19 cellular contexts compared by ENCODE assay signal in the genomic region with DNA sequence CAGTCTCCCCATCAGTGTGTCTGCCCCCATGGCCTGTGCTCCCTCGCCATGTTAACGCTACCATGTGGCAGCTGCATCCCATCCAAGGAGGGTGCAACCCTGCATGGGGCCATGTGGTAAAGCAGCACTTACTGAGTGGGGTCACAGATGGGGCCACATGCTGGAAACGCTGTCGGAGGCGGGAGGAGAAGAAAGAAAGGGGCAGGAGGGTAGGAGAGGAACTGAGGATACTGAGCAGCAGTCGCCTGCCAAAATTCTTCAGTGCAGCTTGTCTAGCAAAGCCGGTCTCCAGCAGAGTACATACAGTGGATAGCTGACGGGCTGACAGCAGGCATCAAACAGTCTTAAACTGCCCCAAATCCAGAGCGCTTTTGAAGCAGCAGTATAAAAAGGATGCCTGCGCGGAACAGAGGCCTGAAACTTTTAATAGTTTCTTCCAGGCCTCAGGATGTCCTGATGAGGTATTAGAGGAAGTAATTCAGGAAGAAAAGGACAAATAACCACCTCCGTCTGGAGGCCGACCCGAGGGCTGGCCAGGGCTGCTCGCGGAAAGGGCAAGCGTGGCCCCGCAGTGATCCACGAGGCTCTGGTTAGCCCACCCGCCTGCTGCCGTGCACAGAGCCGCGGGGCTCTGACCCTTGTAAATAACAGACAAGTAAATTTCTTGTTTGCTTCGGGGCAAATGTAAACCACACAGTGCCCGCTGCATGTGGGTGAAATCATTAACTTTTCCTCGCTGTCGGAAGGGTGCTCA.
A peak's percentile ranks its signal among the peaks of the same experiment; 100 is the strongest.
DNase-seq lines count a peak whose midpoint lies in the region; ATAC-seq and TF ChIP-seq lines count a peak whose summit lies in the region.
"Had no signal": no experiment of that assay in that cellular context is flagged by ENCODE, and none has a peak within 500 bp of the region (broad histone marks: within the 10 kb centered on the region; RNA-seq: fewer than 3 reads in every experiment).

No MANE protein-coding gene starts in this region.

- peaks cover 98% of the 10 kb centered on the region for H3K36me3 ChIP-seq in BLaER1
- peaks cover 71% of the 10 kb centered on the region for H3K36me3 ChIP-seq in DND-41 (ENCODE audit: insufficient read depth, low read length)
- H3K36me3 ChIP-seq in naive thymus-derived CD4-positive, alpha-beta T cell (ENCODE audit: control insufficient read depth in 2 of 3, insufficient read depth in 3 of 3, low read length in 3 of 3) = no peaks in the 10 kb centered on the region
- H3K36me3 ChIP-seq: neutrophil had no signal

- H3K27ac Mint-ChIP-seq in central memory CD8-positive, alpha-beta T cell (ENCODE audit: low read depth) = peak overlapping the region; percentile 19
- peak overlapping the region; percentile 40 to 84 (median 61) for H3K27ac Mint-ChIP-seq in naive thymus-derived CD4-positive, alpha-beta T cell
- H3K27ac Mint-ChIP-seq: activated T-helper 2 cell treated with anti-CD3 and anti-CD28 coated beads, Interferon-gamma antibody, Interleukin-2, Interleukin-4, amounts not matched to agents 10 μg/mL and 5 μg/mL and 100 μg/mL, durations not matched to agents 14 hours and 24 hours and 36 hours had no signal

- peak overlapping the region; percentile 59 for H3K9ac ChIP-seq in BLaER1
- peak overlapping the region; percentile 29 for H3K9ac ChIP-seq in DND-41 (ENCODE audit: low read depth, low read length)

- no peak overlapping the region for H3K4me3 Mint-ChIP-seq in central memory CD8-positive, alpha-beta T cell
- H3K4me3 Mint-ChIP-seq in naive thymus-derived CD4-positive, alpha-beta T cell = no peak overlapping the region

- H3K4me2 ChIP-seq in BLaER1 (peak overlapping the region; percentile 69), DND-41 (ENCODE audit: insufficient read depth, low read length) (no peak overlapping the region)

- no peak for TF ChIP-seq CTCF in DND-41 (IDR thresholded peaks at IDR 0.05; ENCODE audit: borderline replicate concordance, extremely low read depth, low read length, poor library complexity, severe bottlenecking)

- POLR2A ChIA-PET in naive thymus-derived CD4-positive, alpha-beta T cell (lab: Charles Lee) = no interaction called here

- peaks cover 11% of the 10 kb centered on the region for H3K36me3 Mint-ChIP-seq in central memory CD8-positive, alpha-beta T cell (ENCODE audit: insufficient read depth)
- peaks cover 0 to 32% (median 25%) of the 10 kb centered on the region in 5 donors for H3K36me3 Mint-ChIP-seq in naive thymus-derived CD4-positive, alpha-beta T cell

- H2AFZ ChIP-seq in DND-41 (ENCODE audit: low read depth, low read length) = no peak overlapping the region

- peaks cover 24% of the 10 kb centered on the region for H3K9me3 ChIP-seq in BLaER1
- H3K9me3 ChIP-seq in DND-41 (ENCODE audit: insufficient read depth, low read length, severe bottlenecking) = peaks cover 4% of the 10 kb centered on the region
- peaks cover 0 to 11% (median 4%) of the 10 kb centered on the region in 3 experiments for H3K9me3 ChIP-seq in naive thymus-derived CD4-positive, alpha-beta T cell (ENCODE audit: control insufficient read depth in 2 of 3, low read length in 3 of 3)
- H3K9me3 ChIP-seq: body of pancreas, neutrophil had no signal

- no peaks in the 10 kb centered on the region for H3K27me3 Mint-ChIP-seq in central memory CD8-positive, alpha-beta T cell
- H3K27me3 Mint-ChIP-seq in naive thymus-derived CD4-positive, alpha-beta T cell = no peaks in the 10 kb centered on the region

- DNase-seq in DND-41 = no peak
- DNase-seq in central memory CD8-positive, alpha-beta T cell (ENCODE audit: low spot score in 2 of 2) = no peak
- no peak for DNase-seq in naive thymus-derived CD4-positive, alpha-beta T cell
- no peak for DNase-seq in stimulated activated CD4-positive, alpha-beta T cell treated with anti-CD3 and anti-CD28 coated beads, Interleukin-2, amount 100 ng/mL, for 24 hours
- DNase-seq in UCSD-AML1 (lab: John Stamatoyannopoulos, UW; ENCODE audit: unreplicated experiment) = no peak
- no peak for DNase-seq in stimulated activated naive CD4-positive, alpha-beta T cell (lab: John Stamatoyannopoulos, UW)
- DNase-seq: AML-193; body of pancreas; DMS79 treated with DMSO at 0.1 percent for 48 hours; foreskin fibroblast; NCI-H1092 treated with DMSO at 0.1 percent for 48 hours; NCI-H2171; Right ventricle myocardium superior; stimulated activated CD4-positive, alpha-beta T cell treated with anti-CD3 and anti-CD28 coated beads, Interleukin-2, amount 100 ng/mL, for 48 hours had no signal

- ATAC-seq in DND-41 (ENCODE audit: insufficient read depth, low read depth) = no peak
- no peak for ATAC-seq in central memory CD8-positive, alpha-beta T cell (replicated peaks; ENCODE audit: extremely low read depth, poor library complexity, severe bottlenecking)
- ATAC-seq in naive thymus-derived CD4-positive, alpha-beta T cell = no peak
- no peak for ATAC-seq in HG03354 (IDR thresholded peaks at IDR 0.05; ENCODE audit: poor library complexity, severe bottlenecking, unreplicated experiment)
- ATAC-seq: body of pancreas, sciatic nerve had no signal

- peaks cover 100% of the 10 kb centered on the region for H3K4me1 ChIP-seq in BLaER1
- peaks cover 90% of the 10 kb centered on the region for H3K4me1 ChIP-seq in DND-41 (ENCODE audit: insufficient read depth, low read length)
- peaks cover 32 to 37% of the 10 kb centered on the region in 2 donors for H3K4me1 ChIP-seq in naive thymus-derived CD4-positive, alpha-beta T cell (ENCODE audit: control insufficient read depth in 2 of 2, insufficient read depth in 2 of 2, low read length in 2 of 2)

- H3K4me1 Mint-ChIP-seq in central memory CD8-positive, alpha-beta T cell = peaks cover 36% of the 10 kb centered on the region
- peaks cover 36 to 48% (median 41%) of the 10 kb centered on the region in 7 donors for H3K4me1 Mint-ChIP-seq in naive thymus-derived CD4-positive, alpha-beta T cell

- peaks cover 71% of the 10 kb centered on the region for H3K79me2 ChIP-seq in DND-41 (ENCODE audit: insufficient read depth, low read length)

- H3K27me3 ChIP-seq in BLaER1 (no peaks in the 10 kb centered on the region), DND-41 (ENCODE audit: insufficient read depth, low read length, poor library complexity) (no peaks in the 10 kb centered on the region)
- H3K27me3 ChIP-seq in naive thymus-derived CD4-positive, alpha-beta T cell (ENCODE audit: control insufficient read depth in 2 of 2, insufficient read depth in 2 of 2, low read length in 2 of 2) = no peaks in the 10 kb centered on the region
- H3K27me3 ChIP-seq: body of pancreas, neutrophil had no signal

- H3K27ac ChIP-seq in BLaER1 (peak overlapping the region; percentile 78), DND-41 (ENCODE audit: low read length) (peak overlapping the region; percentile 98)
- H3K27ac ChIP-seq in naive thymus-derived CD4-positive, alpha-beta T cell (ENCODE audit: low read depth, low read length) = no peak overlapping the region
- H3K27ac ChIP-seq: body of pancreas, neutrophil had no signal

- H3K4me3 ChIP-seq in BLaER1 = no peak overlapping the region
- H3K4me3 ChIP-seq in DND-41 (ENCODE audit: low read depth in 1 of 2, low read length in 2 of 2) = no peak overlapping the region
- H3K4me3 ChIP-seq in naive thymus-derived CD4-positive, alpha-beta T cell (ENCODE audit: low read length) = no peak overlapping the region
- H3K4me3 ChIP-seq: body of pancreas had no signal

- CTCF ChIA-PET in naive thymus-derived CD4-positive, alpha-beta T cell (lab: Charles Lee) = interaction anchor here (0.9 kb wide), 1 partner anchor 83 kb away, joined by 3 read pairs; no protein-coding TSS in a partner anchor

- intact Hi-C loops in naive thymus-derived CD4-positive, alpha-beta T cell (cut with micrococcal nuclease) = loop anchor here in 1 of 2 donors (5.0 kb wide), 1 partner anchor 151 kb away; the partner anchor contains the start of gene CCDC182

- H3K9me3 Mint-ChIP-seq in central memory CD8-positive, alpha-beta T cell = no peaks in the 10 kb centered on the region
- peaks cover 0 to 20% (median 5%) of the 10 kb centered on the region in 11 donors for H3K9me3 Mint-ChIP-seq in naive thymus-derived CD4-positive, alpha-beta T cell

- H4K20me1 ChIP-seq in BLaER1 = peaks cover 15% of the 10 kb centered on the region; the same call in 1 of the 2 replicates
- H4K20me1 ChIP-seq in DND-41 (ENCODE audit: insufficient read depth, low read length) = no peaks in the 10 kb centered on the region
